In the genomic region with DNA sequence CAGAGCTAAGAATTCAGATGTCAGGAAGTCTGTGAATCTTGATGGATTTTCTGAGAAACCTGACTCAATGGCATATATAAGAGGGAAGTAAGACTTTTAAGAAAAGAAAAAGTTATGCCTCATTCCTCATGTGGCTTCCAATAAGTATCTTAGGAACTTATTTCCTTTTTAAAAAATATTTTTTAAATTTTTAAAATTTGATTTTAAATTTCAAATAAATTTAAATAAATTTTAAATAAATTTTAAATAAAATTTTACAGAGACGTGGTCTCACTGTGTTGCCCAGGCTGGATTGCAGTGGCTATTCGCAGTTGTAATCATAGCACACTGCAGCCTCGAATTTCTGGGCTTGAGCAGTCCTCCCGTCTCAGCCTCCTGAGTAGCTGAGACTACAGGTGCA, we compare ENCODE assay signal across 36 cellular contexts.
"Had no signal": no experiment of that assay in that cellular context is flagged by ENCODE, and none has a peak within 500 bp of the region (broad histone marks: within the 10 kb centered on the region; RNA-seq: fewer than 3 reads in every experiment).

No MANE protein-coding gene starts in this region.

- H3K4me3 ChIP-seq: ascending aorta, cardiac muscle cell had no signal

- H3K27ac Mint-ChIP-seq: activated B cell treated with CpG ODN at 0.5 μM for 24 hours; activated CD4-positive, alpha-beta memory T cell treated with anti-CD3 and anti-CD28 coated beads, Interleukin-2, amount 10 ng/mL, durations not matched to agents 7 days and 5 days; activated CD4-positive, alpha-beta T cell treated with anti-CD3 and anti-CD28 coated beads, Interleukin-2, amount 10 ng/mL, durations not matched to agents 24 days and 14 days; activated CD8-positive, alpha-beta memory T cell treated with anti-CD3 and anti-CD28 coated beads, Interleukin-2, amount 10 ng/mL, durations not matched to agents 7 days and 5 days; activated CD8-positive, alpha-beta T cell treated with anti-CD3 and anti-CD28 coated beads, Interleukin-2, amount 10 ng/mL, durations not matched to agents 7 days and 5 days; activated naive CD4-positive, alpha-beta T cell treated with anti-CD3 and anti-CD28 coated beads, Interleukin-2, amount 10 ng/mL, durations not matched to agents 7 days and 5 days; activated naive CD4-positive, alpha-beta T cell treated with anti-CD3 and anti-CD28 coated beads, Interleukin-2, amount 50 U/mL, for 24 hours; activated naive CD8-positive, alpha-beta T cell; activated naive CD8-positive, alpha-beta T cell treated with anti-CD3 and anti-CD28 coated beads, Interleukin-2, amount 10 ng/mL, durations not matched to agents 7 days and 5 days; activated naive CD8-positive, alpha-beta T cell treated with anti-CD3 and anti-CD28 coated beads, Interleukin-2, amount 50 U/mL, for 24 hours; activated T-cell treated with anti-CD3 and anti-CD28 coated beads, Interleukin-2, amount 50 U/mL, for 24 hours; activated T-helper 2 cell treated with anti-CD3 and anti-CD28 coated beads, Interferon-gamma antibody, Interleukin-2, Interleukin-4, amounts not matched to agents 10 μg/mL and 5 μg/mL and 100 μg/mL, durations not matched to agents 14 hours and 24 hours and 36 hours; brain; T-helper 1 cell treated with Interleukin-12 subunit alpha and Interleukin-12 subunit beta and Interleukin-4 antibody, amounts not matched to agents 30 μg/mL and 1 μg/mL, for 36 hours; T-helper 2 cell treated with Interferon-gamma antibody and Interleukin-4, amounts not matched to agents 5 μg/mL and 100 μg/mL, for 36 hours had no signal

- DNase-seq: activated B cell treated with CpG ODN at 0.5 μM for 24 hours; activated CD4-positive, alpha-beta memory T cell treated with anti-CD3 and anti-CD28 coated beads, Interleukin-2, amount 10 ng/mL, durations not matched to agents 7 days and 5 days; activated CD4-positive, alpha-beta T cell treated with anti-CD3 and anti-CD28 coated beads for 4 hours; activated CD4-positive, alpha-beta T cell treated with anti-CD3 and anti-CD28 coated beads, Interleukin-2, amount 50 U/mL, for 48 hours; activated CD4-positive, CD25-positive, alpha-beta regulatory T cell treated with anti-CD3 and anti-CD28 coated beads, Interleukin-2, amount 50 U/mL, for 72 hours; activated CD8-positive, alpha-beta memory T cell treated with anti-CD3 and anti-CD28 coated beads for 24 hours; activated CD8-positive, alpha-beta memory T cell treated with anti-CD3 and anti-CD28 coated beads, Interleukin-2, amount 10 ng/mL, durations not matched to agents 7 days and 5 days; activated CD8-positive, alpha-beta memory T cell treated with anti-CD3 and anti-CD28 coated beads, Interleukin-2, amount 50 U/mL, for 48 hours; activated CD8-positive, alpha-beta T cell treated with anti-CD3 and anti-CD28 coated beads, Interleukin-2, amount 10 ng/mL, durations not matched to agents 7 days and 5 days; activated effector memory CD4-positive, alpha-beta T cell treated with Interleukin-2 at 50 U/mL for 16 hours; activated gamma-delta T cell; activated naive CD4-positive, alpha-beta T cell treated with anti-CD3 and anti-CD28 coated beads, Interleukin-2, amount 10 ng/mL, durations not matched to agents 7 days and 5 days; activated naive CD4-positive, alpha-beta T cell treated with Interleukin-2 at 50 U/mL for 16 hours; activated naive CD8-positive, alpha-beta T cell treated with anti-CD3 and anti-CD28 coated beads, Interleukin-2, amount 10 ng/mL, durations not matched to agents 7 days and 5 days; activated naive CD8-positive, alpha-beta T cell treated with anti-CD3 and anti-CD28 coated beads, Interleukin-2, amount 50 U/mL, for 24 hours; activated T-cell treated with anti-CD3 and anti-CD28 coated beads, Interleukin-2, amount 50 U/mL, for 24 hours; activated T-cell treated with anti-CD3 and anti-CD28 coated beads, Interleukin-2, amount 50 U/mL, for 48 hours; amygdala; anterior cingulate cortex; caudate nucleus; cerebellar nuclear complex; SW 1271; T-helper 1 cell; T-helper 2 cell; T-helper 9 cell; WERI-Rb-1 had no signal

- H3K4me1 Mint-ChIP-seq: activated B cell treated with CpG ODN at 0.5 μM for 24 hours; activated CD4-positive, alpha-beta memory T cell treated with anti-CD3 and anti-CD28 coated beads, Interleukin-2, amount 10 ng/mL, durations not matched to agents 7 days and 5 days; activated CD8-positive, alpha-beta memory T cell treated with anti-CD3 and anti-CD28 coated beads, Interleukin-2, amount 10 ng/mL, durations not matched to agents 7 days and 5 days; activated naive CD4-positive, alpha-beta T cell treated with anti-CD3 and anti-CD28 coated beads, Interleukin-2, amount 10 ng/mL, durations not matched to agents 7 days and 5 days; activated naive CD4-positive, alpha-beta T cell treated with anti-CD3 and anti-CD28 coated beads, Interleukin-2, amount 50 U/mL, for 24 hours; activated naive CD8-positive, alpha-beta T cell treated with anti-CD3 and anti-CD28 coated beads, Interleukin-2, amount 10 ng/mL, durations not matched to agents 7 days and 5 days; activated naive CD8-positive, alpha-beta T cell treated with anti-CD3 and anti-CD28 coated beads, Interleukin-2, amount 50 U/mL, for 24 hours; brain; central memory CD8-positive, alpha-beta T cell had no signal

- ATAC-seq: activated CD8-positive, alpha-beta memory T cell treated with anti-CD3 and anti-CD28 coated beads, Interleukin-2, amount 10 ng/mL, durations not matched to agents 7 days and 5 days; activated CD8-positive, alpha-beta T cell treated with anti-CD3 and anti-CD28 coated beads, Interleukin-2, amount 10 ng/mL, durations not matched to agents 7 days and 5 days; activated naive CD8-positive, alpha-beta T cell treated with anti-CD3 and anti-CD28 coated beads, Interleukin-2, amount 50 U/mL, for 24 hours had no signal

- H3K4me3 Mint-ChIP-seq: activated B cell treated with CpG ODN at 0.5 μM for 24 hours; activated CD4-positive, alpha-beta memory T cell treated with anti-CD3 and anti-CD28 coated beads, Interleukin-2, amount 10 ng/mL, durations not matched to agents 7 days and 5 days; activated CD4-positive, alpha-beta T cell treated with anti-CD3 and anti-CD28 coated beads, Interleukin-2, amount 10 ng/mL, durations not matched to agents 24 days and 14 days; activated CD8-positive, alpha-beta memory T cell treated with anti-CD3 and anti-CD28 coated beads, Interleukin-2, amount 10 ng/mL, durations not matched to agents 7 days and 5 days; activated CD8-positive, alpha-beta T cell treated with anti-CD3 and anti-CD28 coated beads, Interleukin-2, amount 10 ng/mL, durations not matched to agents 7 days and 5 days; activated naive CD4-positive, alpha-beta T cell treated with anti-CD3 and anti-CD28 coated beads, Interleukin-2, amount 10 ng/mL, durations not matched to agents 7 days and 5 days; activated naive CD4-positive, alpha-beta T cell treated with anti-CD3 and anti-CD28 coated beads, Interleukin-2, amount 50 U/mL, for 24 hours; activated naive CD8-positive, alpha-beta T cell; activated naive CD8-positive, alpha-beta T cell treated with anti-CD3 and anti-CD28 coated beads, Interleukin-2, amount 10 ng/mL, durations not matched to agents 7 days and 5 days; activated naive CD8-positive, alpha-beta T cell treated with anti-CD3 and anti-CD28 coated beads, Interleukin-2, amount 50 U/mL, for 24 hours; activated T-cell treated with anti-CD3 and anti-CD28 coated beads, Interleukin-2, amount 50 U/mL, for 24 hours; brain; central memory CD8-positive, alpha-beta T cell; T-helper 1 cell treated with Interleukin-12 subunit alpha and Interleukin-12 subunit beta and Interleukin-4 antibody, amounts not matched to agents 30 μg/mL and 1 μg/mL, for 36 hours; T-helper 2 cell treated with Interferon-gamma antibody and Interleukin-4, amounts not matched to agents 5 μg/mL and 100 μg/mL, for 36 hours had no signal

- H3K27me3 Mint-ChIP-seq: activated B cell treated with CpG ODN at 0.5 μM for 24 hours; activated CD4-positive, alpha-beta memory T cell treated with anti-CD3 and anti-CD28 coated beads, Interleukin-2, amount 10 ng/mL, durations not matched to agents 7 days and 5 days; activated CD4-positive, alpha-beta T cell treated with anti-CD3 and anti-CD28 coated beads, Interleukin-2, amount 10 ng/mL, durations not matched to agents 24 days and 14 days; activated CD8-positive, alpha-beta memory T cell treated with anti-CD3 and anti-CD28 coated beads, Interleukin-2, amount 10 ng/mL, durations not matched to agents 7 days and 5 days; activated naive CD4-positive, alpha-beta T cell treated with anti-CD3 and anti-CD28 coated beads, Interleukin-2, amount 50 U/mL, for 24 hours; activated naive CD8-positive, alpha-beta T cell; activated naive CD8-positive, alpha-beta T cell treated with anti-CD3 and anti-CD28 coated beads, Interleukin-2, amount 10 ng/mL, durations not matched to agents 7 days and 5 days; activated naive CD8-positive, alpha-beta T cell treated with anti-CD3 and anti-CD28 coated beads, Interleukin-2, amount 50 U/mL, for 24 hours; activated T-cell treated with anti-CD3 and anti-CD28 coated beads, Interleukin-2, amount 50 U/mL, for 24 hours; brain; central memory CD8-positive, alpha-beta T cell had no signal

- H3K9me3 ChIP-seq: ascending aorta had no signal

- H3K9me3 Mint-ChIP-seq: activated B cell treated with CpG ODN at 0.5 μM for 24 hours; activated CD4-positive, alpha-beta memory T cell treated with anti-CD3 and anti-CD28 coated beads, Interleukin-2, amount 10 ng/mL, durations not matched to agents 7 days and 5 days; activated CD4-positive, alpha-beta T cell treated with anti-CD3 and anti-CD28 coated beads, Interleukin-2, amount 10 ng/mL, durations not matched to agents 24 days and 14 days; activated naive CD4-positive, alpha-beta T cell treated with anti-CD3 and anti-CD28 coated beads, Interleukin-2, amount 10 ng/mL, durations not matched to agents 7 days and 5 days; activated naive CD4-positive, alpha-beta T cell treated with anti-CD3 and anti-CD28 coated beads, Interleukin-2, amount 50 U/mL, for 24 hours; activated naive CD8-positive, alpha-beta T cell treated with anti-CD3 and anti-CD28 coated beads, Interleukin-2, amount 10 ng/mL, durations not matched to agents 7 days and 5 days; activated naive CD8-positive, alpha-beta T cell treated with anti-CD3 and anti-CD28 coated beads, Interleukin-2, amount 50 U/mL, for 24 hours; activated T-cell treated with anti-CD3 and anti-CD28 coated beads, Interleukin-2, amount 50 U/mL, for 24 hours; activated T-helper 2 cell treated with anti-CD3 and anti-CD28 coated beads, Interferon-gamma antibody, Interleukin-2, Interleukin-4, amounts not matched to agents 10 μg/mL and 5 μg/mL and 100 μg/mL, durations not matched to agents 14 hours and 24 hours and 36 hours; central memory CD8-positive, alpha-beta T cell; T-helper 1 cell treated with Interleukin-12 subunit alpha and Interleukin-12 subunit beta and Interleukin-4 antibody, amounts not matched to agents 30 μg/mL and 1 μg/mL, for 36 hours; T-helper 2 cell treated with Interferon-gamma antibody and Interleukin-4, amounts not matched to agents 5 μg/mL and 100 μg/mL, for 36 hours had no signal

- H3K27me3 ChIP-seq: ascending aorta, cardiac muscle cell had no signal

- H3K4me1 ChIP-seq: ascending aorta had no signal

- H3K27ac ChIP-seq: ascending aorta, cardiac muscle cell, WERI-Rb-1 had no signal
